ENCODE assay signal across 1 cellular context in genomic region chr15:77421370-77421700, GRCh38.
TF ChIP-seq lines count a peak whose summit lies in the region.

No MANE protein-coding gene starts in this region.

TF ChIP-seq in GM12878, 131 proteins besides CTCF, POLR2A, EP300 and RAD21:
- TF ChIP-seq ZNF592 (IDR thresholded peaks at IDR 0.05) (no peak), SMAD1 (IDR thresholded peaks at IDR 0.05; ENCODE audit: low read depth, partially characterized antibody) (no peak), YBX1 (IDR thresholded peaks at IDR 0.05) (no peak), RBBP5 (conservative IDR thresholded peaks at IDR 0.05) (no peak)
